Comparison of ENCODE assay signal across 16 cellular contexts in the genomic region with DNA sequence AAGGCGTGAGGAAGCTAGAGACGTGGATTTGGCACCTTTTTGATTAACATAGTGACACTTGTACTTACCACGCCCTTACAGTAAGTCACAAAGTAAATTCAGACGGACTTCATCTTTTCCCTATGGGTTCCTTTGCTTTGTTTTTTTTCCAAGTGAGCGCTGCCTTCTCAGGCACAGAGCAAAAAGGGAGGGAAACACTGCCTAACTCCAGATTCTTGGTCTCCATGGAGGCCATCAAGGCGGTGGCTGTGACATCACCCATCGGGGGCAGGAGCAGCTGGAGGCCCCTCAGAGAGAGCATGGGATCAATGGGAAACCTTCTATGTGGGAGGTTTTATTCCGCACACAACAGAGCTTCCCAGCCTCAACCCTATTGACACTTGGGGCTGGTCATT. TPM values are rescaled to one million over a fixed set of nuclear protein-coding genes. Genes with fewer than 3 reads are reported as not detected.
DNase-seq lines count a peak whose midpoint lies in the region; ATAC-seq and TF ChIP-seq lines count a peak whose summit lies in the region.
"Had no signal": no experiment of that assay in that cellular context is flagged by ENCODE, and none has a peak within 500 bp of the region (broad histone marks: within the 10 kb centered on the region; RNA-seq: fewer than 3 reads in every experiment).

No MANE protein-coding gene starts in this region.

- no peaks in the 10 kb centered on the region for H3K4me1 ChIP-seq in right lobe of liver
- peaks cover 4% of the 10 kb centered on the region for H3K4me1 ChIP-seq in smooth muscle cell (ENCODE audit: low read depth)

- H3K36me3 ChIP-seq in right lobe of liver = no peaks in the 10 kb centered on the region
- H3K36me3 ChIP-seq in smooth muscle cell (ENCODE audit: low read depth) = no peaks in the 10 kb centered on the region
- H3K36me3 ChIP-seq: prostate gland had no signal

- H3K4me2 ChIP-seq in smooth muscle cell = peak overlapping the region; percentile 68
- H3K4me2 ChIP-seq: KMS-11 had no signal

- H3K4me3 ChIP-seq in AG10803 (ENCODE audit: low read length) (peak overlapping the region; percentile 47), coronary artery (peak overlapping the region; percentile 57), right lobe of liver (no peak overlapping the region), smooth muscle cell (no peak overlapping the region)
- H3K4me3 ChIP-seq: prostate gland had no signal

- H3K27me3 ChIP-seq in right lobe of liver = no peaks in the 10 kb centered on the region
- H3K27me3 ChIP-seq in smooth muscle cell (ENCODE audit: low read depth) = no peaks in the 10 kb centered on the region

- H2AFZ ChIP-seq in smooth muscle cell (ENCODE audit: low read depth) = no peak overlapping the region

- TF ChIP-seq POLR2A in right lobe of liver (IDR thresholded peaks at IDR 0.05) = no peak

- intact Hi-C loops in right lobe of liver (cut with DNase I) = no loop called here

- peaks cover 9% of the 10 kb centered on the region for H3F3A ChIP-seq in smooth muscle cell (ENCODE audit: low read depth)

- H4K20me1 ChIP-seq in smooth muscle cell (ENCODE audit: low read depth) = no peaks in the 10 kb centered on the region

- peak overlapping the region; percentile 78 for H3K9ac ChIP-seq in smooth muscle cell (ENCODE audit: low read depth)
- H3K9ac ChIP-seq: KMS-11 had no signal

- ATAC-seq in right lobe of liver = no peak
- ATAC-seq in HG03521 (IDR thresholded peaks at IDR 0.05; ENCODE audit: unreplicated experiment) = no peak
- ATAC-seq in activated CD4-positive, CD25-positive, alpha-beta regulatory T cell treated with anti-CD3 and anti-CD28 coated beads, Interleukin-2, amount 50 U/mL, for 24 hours = no peak
- no peak for ATAC-seq in HG02840 (IDR thresholded peaks at IDR 0.05; ENCODE audit: low FRiP score, unreplicated experiment)
- ATAC-seq: stimulated activated naive B cell treated with anti-CD40 and anti-IgM and Interleukin-4, amounts not matched to agents 10 μg/mL and 1 μg/mL and 100 μg/mL, for 72 hours had no signal

- H3K79me2 ChIP-seq in smooth muscle cell (ENCODE audit: low read depth) = peaks cover 41% of the 10 kb centered on the region

- TF ChIP-seq CTCF in AG10803 (conservative IDR thresholded peaks at IDR 0.05; ENCODE audit: low read length) = no peak
- TF ChIP-seq CTCF in coronary artery (IDR thresholded peaks at IDR 0.05) = no peak
- no peak for TF ChIP-seq CTCF in right lobe of liver (IDR thresholded peaks at IDR 0.05)
- TF ChIP-seq CTCF in smooth muscle cell (IDR thresholded peaks at IDR 0.05; ENCODE audit: borderline replicate concordance, insufficient read depth, poor library complexity, severe bottlenecking) = no peak

- 83% methylated on average over 6 of the region's 8 CpGs for WGBS in right lobe of liver (ENCODE audit: insufficient coverage, low coverage, low lambda C conversion rate, missing lambda C conversion rate)
- 66% methylated on average over 8 of the region's 8 CpGs for WGBS in smooth muscle cell (ENCODE audit: low lambda C conversion rate)

- H3K9me3 ChIP-seq in right lobe of liver (no peaks in the 10 kb centered on the region), smooth muscle cell (replicated peaks; ENCODE audit: low read depth) (no peaks in the 10 kb centered on the region)
- H3K9me3 ChIP-seq: prostate gland had no signal

- DNase-seq in AG10803 (ENCODE audit: low read depth) = no peak
- DNase-seq in coronary artery (ENCODE audit: low spot score) = no peak
- no peak for DNase-seq in right lobe of liver
- no peak for DNase-seq in smooth muscle cell (lab: John Stamatoyannopoulos, UW; ENCODE audit: unreplicated experiment)
- no peak for DNase-seq in SIG-M5 (lab: John Stamatoyannopoulos, UW)
- DNase-seq: activated gamma-delta T cell treated with Interleukin-2 at 50 U/mL for 16 hours; midbrain; NCI-H1417 treated with DMSO at 0.1 percent for 48 hours; NCI-H2227 treated with DMSO at 0.1 percent for 48 hours; stimulated activated naive B cell treated with anti-CD40 and anti-IgM and Interleukin-4, amounts not matched to agents 10 μg/mL and 1 μg/mL and 100 μg/mL, for 72 hours had no signal

- H3K27ac ChIP-seq in coronary artery = peak overlapping the region; percentile 90 to 93
- H3K27ac ChIP-seq in right lobe of liver = peak overlapping the region in 2 of 3 donors; percentile 14 to 40
- H3K27ac ChIP-seq in smooth muscle cell (ENCODE audit: low read depth) = peak overlapping the region; percentile 91
- H3K27ac ChIP-seq: epithelial cell of prostate, KMS-11 had no signal

RNA-seq across cellular contexts. Expression of a gene that starts 45.4 kb away (rescaled TPM):
- total RNA-seq in right lobe of liver (100 to 1,000 TPM; 103 to 264 (median 154) TPM), smooth muscle cell (135 and 140 TPM in 2 replicates)
- polyA plus RNA-seq in smooth muscle cell = 33.2 and 38.2 TPM in 2 replicates

Comparison
In these comparisons a context has a peak if more than half of its experiments do, and no peak if none do; other contexts are left out.
1. H3K4me3 ChIP-seq: peak in AG10803 (single experiment) and coronary artery (single experiment); none in right lobe of liver (0 of 3) and smooth muscle cell (single experiment).
2. H3K27ac ChIP-seq: peak in every context shown above with its lines; median percentile 92 in coronary artery; 91 in smooth muscle cell; 27 in right lobe of liver.